7 cellular contexts compared by ENCODE assay signal in genomic region chr10:96077181-96077580, GRCh38.
"Had no signal": no experiment of that assay in that cellular context is flagged by ENCODE, and none has a peak within 500 bp of the region (broad histone marks: within the 10 kb centered on the region; RNA-seq: fewer than 3 reads in every experiment).

No MANE protein-coding gene starts in this region.

- ATAC-seq: GM12878 had no signal

- DNase-seq: GDM1, GF-D8 had no signal

- H3K4me3 ChIP-seq: GM12878 had no signal

- FAIRE-seq: G401.6, GM12878, GM12892, GM18507, GM19239 had no signal
